Comparison of ENCODE assay signal across 1 cellular context in the genomic region with DNA sequence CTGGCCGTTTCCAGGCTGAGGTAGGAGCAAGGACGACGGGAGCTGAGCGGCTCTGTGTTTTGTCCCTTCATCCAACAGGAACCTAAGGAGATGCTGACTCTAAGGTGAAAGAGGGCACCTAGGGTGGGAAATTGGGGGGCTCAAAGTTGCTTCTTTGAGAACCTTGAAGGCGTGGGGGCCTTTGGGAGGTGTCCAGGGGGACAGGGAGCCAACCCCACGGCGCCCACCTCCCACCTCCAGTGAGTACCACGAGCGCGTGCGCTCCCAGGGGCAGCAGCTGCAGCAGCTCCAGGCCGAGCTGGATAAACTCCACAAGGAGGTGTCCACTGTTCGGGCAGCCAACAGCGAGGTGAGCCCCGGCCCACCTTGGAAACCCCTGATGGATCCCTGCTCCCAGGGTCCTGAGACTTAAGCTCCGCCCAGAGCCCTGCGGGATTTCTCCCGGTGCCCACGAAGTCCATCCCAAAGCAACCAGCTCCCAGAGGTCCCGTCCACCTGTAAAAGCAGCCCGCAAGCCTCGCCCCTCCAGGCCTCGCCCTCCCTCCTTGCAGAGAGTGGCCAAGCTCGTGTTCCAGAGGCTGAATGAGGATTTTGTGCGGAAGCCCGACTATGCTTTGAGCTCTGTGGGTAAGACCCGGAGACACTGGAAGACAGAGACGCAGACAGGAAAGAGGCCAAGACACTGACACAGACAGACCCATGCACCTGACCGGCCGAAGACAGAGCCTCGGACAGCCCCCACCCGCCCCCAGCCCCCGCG.
TF ChIP-seq lines count a peak whose summit lies in the region.

No MANE protein-coding gene starts in this region.

TF ChIP-seq in H1, 55 proteins besides CTCF, POLR2A, EP300 and RAD21:
- TF ChIP-seq POLR2AphosphoS5 (IDR thresholded peaks at IDR 0.05; ENCODE audit: low read depth, low read length): no peak
- TF ChIP-seq SUZ12 (IDR thresholded peaks at IDR 0.05; ENCODE audit: low read length): 0 out of 2 replicates have a peak, but pooled peaks have one; percentile 26
TF ChIP-seq in H1: peak in this region for 1.
